In the genomic region with DNA sequence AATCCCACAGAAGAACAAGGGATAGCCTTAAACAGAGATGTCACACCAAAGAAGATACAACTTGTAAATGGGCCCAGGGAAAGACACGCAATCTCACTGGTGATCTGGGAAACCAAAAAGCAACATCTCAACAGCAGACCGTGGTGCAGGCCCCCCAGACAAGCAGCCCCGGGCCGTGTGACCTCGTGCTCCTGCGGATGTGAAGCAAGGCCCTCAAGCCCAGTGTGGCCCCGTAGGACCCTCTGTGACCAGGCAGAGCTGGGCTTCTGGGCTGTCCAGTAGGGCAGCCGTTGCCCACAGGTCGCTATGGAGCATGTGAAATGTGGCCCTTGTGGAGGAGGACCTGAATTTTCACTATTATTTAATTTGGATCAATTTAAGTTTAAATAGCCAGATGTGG, we compare ENCODE assay signal across 7 cellular contexts. TPM values are rescaled to one million over a fixed set of nuclear protein-coding genes. Genes with fewer than 3 reads are reported as not detected.
"Had no signal": no experiment of that assay in that cellular context is flagged by ENCODE, and none has a peak within 500 bp of the region (broad histone marks: within the 10 kb centered on the region; RNA-seq: fewer than 3 reads in every experiment).

No MANE protein-coding gene starts in this region.

- H3K4me1 Mint-ChIP-seq: GM23338 had no signal

- H3K9me3 ChIP-seq: HAP-1 had no signal

- H3K9me3 Mint-ChIP-seq: HFFc6 had no signal

- DNase-seq: HFFc6 had no signal

- ATAC-seq: HepG2 had no signal

- H3K4me3 Mint-ChIP-seq: GM23338, HFFc6, IgD-negative memory B cell had no signal

- H3K27ac ChIP-seq: HL-60 had no signal

- H3K4me1 ChIP-seq: HAP-1 had no signal

- H3K27ac Mint-ChIP-seq: GM23338, HFFc6, IgD-negative memory B cell had no signal

- H3K4me3 ChIP-seq: GM23338, HAP-1 had no signal

- H3K36me3 ChIP-seq: HAP-1 had no signal

RNA-seq across cellular contexts. Expression of gene CALML6, which starts 39.0 kb away (rescaled TPM):
- total RNA-seq: HT1080 had no signal

RNA-seq across cellular contexts. Expression of gene CFAP74, which starts 49.6 kb away (rescaled TPM):
- total RNA-seq: GM23338, HFFc6, HT1080 had no signal
